Comparison of ENCODE assay signal across 19 cellular contexts in the genomic region with DNA sequence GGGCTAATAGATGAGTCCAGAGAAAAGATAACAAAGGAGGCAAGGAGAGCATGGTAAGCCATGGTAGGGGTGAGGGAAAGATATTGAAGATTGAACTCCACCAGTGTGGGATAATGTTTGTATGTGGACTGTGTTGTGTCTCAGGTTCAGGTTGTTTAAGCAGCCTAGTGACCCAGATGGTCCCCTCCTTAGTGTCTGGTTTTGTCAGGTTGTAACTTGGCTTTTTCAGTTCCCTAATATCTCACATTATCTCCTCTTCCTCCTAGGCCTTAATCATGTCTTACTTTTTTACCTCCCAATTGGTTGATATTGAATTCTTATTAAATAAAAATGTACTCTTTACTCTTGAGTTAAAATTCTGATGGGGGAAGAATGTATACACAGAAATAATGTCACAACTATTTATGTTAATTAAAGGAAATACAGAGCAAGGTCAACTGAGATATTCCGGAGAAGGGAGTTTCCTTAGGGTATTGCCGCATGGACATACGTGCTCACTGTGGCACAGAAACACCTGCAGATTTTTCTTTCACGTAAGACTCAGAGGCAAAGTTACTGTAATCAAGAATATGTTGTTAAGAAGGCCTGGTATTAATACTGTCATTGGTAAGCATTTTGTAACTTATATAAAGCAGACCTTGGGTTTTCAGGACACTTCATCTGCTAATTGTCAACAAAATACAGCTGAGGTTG.
"Had no signal": no experiment of that assay in that cellular context is flagged by ENCODE, and none has a peak within 500 bp of the region (broad histone marks: within the 10 kb centered on the region; RNA-seq: fewer than 3 reads in every experiment).

No MANE protein-coding gene starts in this region.

- ATAC-seq: left colon; naive thymus-derived CD8-positive, alpha-beta T cell; sciatic nerve; stimulated activated effector memory CD8-positive, alpha-beta T cell treated with anti-CD3 and anti-CD28 coated beads, Interleukin-12 subunit alpha, Interleukin-12 subunit beta, amount 100 ng/mL, for 72 hours had no signal

- DNase-seq: hippocampal formation; kidney; left colon; left lung; lower lobe of right lung; mammary epithelial cell; mesenchymal stem cell; naive thymus-derived CD8-positive, alpha-beta T cell; ovary; stimulated activated CD4-positive, alpha-beta T cell treated with anti-CD3 and anti-CD28 coated beads, Interleukin-12 subunit alpha, Interleukin-12 subunit beta, amount 100 ng/mL, for 4 hours; stimulated activated CD4-positive, alpha-beta T cell treated with anti-CD3 and anti-CD28 coated beads, Interleukin-15, amount 100 ng/mL, for 24 hours; stimulated activated CD4-positive, alpha-beta T cell treated with anti-CD3 and anti-CD28 coated beads, Interleukin-2, amount 100 ng/mL, for 24 hours; stimulated activated CD4-positive, alpha-beta T cell treated with anti-CD3 and anti-CD28 coated beads, Interleukin-4, amount 100 ng/mL, for 1 hour; stimulated activated naive CD4-positive, alpha-beta T cell; tibial artery; trophoblast cell; upper lobe of right lung had no signal
